Comparison of ENCODE assay signal across 8 cellular contexts in the genomic region with DNA sequence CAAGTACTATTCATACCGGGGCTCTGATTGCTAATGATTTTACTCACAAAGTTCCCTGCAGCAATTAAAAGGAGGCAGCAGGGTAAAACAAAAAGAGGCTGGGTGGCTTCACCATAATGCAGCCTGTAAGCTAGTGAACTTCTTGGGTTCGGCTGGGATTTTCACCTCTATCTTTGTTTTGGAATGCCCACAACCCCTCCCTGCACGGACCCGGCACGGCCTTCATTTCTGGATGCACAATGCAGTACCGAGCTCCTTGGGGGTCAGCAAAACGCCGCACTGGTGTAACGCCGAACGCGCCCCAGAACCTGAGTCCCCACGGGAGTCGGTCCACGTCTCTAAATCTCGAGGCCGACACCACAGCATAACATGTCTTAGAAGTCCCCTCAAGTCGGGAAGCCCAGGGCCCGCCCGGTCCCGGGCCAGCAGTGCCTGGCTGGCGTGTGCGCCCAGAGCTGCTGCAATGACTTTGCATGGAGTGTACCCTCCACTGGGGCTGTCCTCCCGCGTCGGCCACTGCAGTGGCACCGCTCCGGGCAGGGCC. TPM values are rescaled to one million over a fixed set of nuclear protein-coding genes. Genes with fewer than 3 reads are reported as not detected.
DNase-seq lines count a peak whose midpoint lies in the region; ATAC-seq and TF ChIP-seq lines count a peak whose summit lies in the region.

No MANE protein-coding gene starts in this region.

- H3K27me3 ChIP-seq in Karpas-422 (ENCODE audit: low read length) (no peaks in the 10 kb centered on the region), lung (ENCODE audit: control insufficient read depth, insufficient read depth) (no peaks in the 10 kb centered on the region), tibial artery (no peaks in the 10 kb centered on the region)

- BruUV-seq in MCF 10A (replicated peaks; lab: Mats Ljungman, UMichigan) = no TSS peak

- H3K27ac ChIP-seq in Karpas-422 (ENCODE audit: low read length) (no peak overlapping the region), lung (ENCODE audit: low read depth in 1 of 2, low read length in 1 of 2) (peak overlapping the region in 1 of 2 donors; percentile 14), tibial artery (peak overlapping the region; percentile 77 to 80)

- no peaks in the 10 kb centered on the region for H3K36me3 ChIP-seq in Karpas-422 (ENCODE audit: insufficient read depth, low read length)
- H3K36me3 ChIP-seq in lung (ENCODE audit: control insufficient read depth in 2 of 2, insufficient read depth in 2 of 2, low read length in 2 of 2) = no peaks in the 10 kb centered on the region
- no peaks in the 10 kb centered on the region for H3K36me3 ChIP-seq in tibial artery

- peaks cover 48% of the 10 kb centered on the region for H3K4me1 Mint-ChIP-seq in activated naive CD4-positive, alpha-beta T cell treated with anti-CD3 and anti-CD28 coated beads for 36 hours (ENCODE audit: low read depth)
- peaks cover 19% of the 10 kb centered on the region for H3K4me1 Mint-ChIP-seq in MCF 10A (ENCODE audit: insufficient read depth, unreplicated experiment)

- 1 to 2% methylated on average over 22 to 28 of the region's 28 CpGs for WGBS in lung, 2 donors

- DNase-seq in activated naive CD4-positive, alpha-beta T cell treated with anti-CD3 and anti-CD28 coated beads for 36 hours = no peak
- no peak for DNase-seq in activated naive CD4-positive, alpha-beta T cell (lab: John Stamatoyannopoulos, UW)
- DNase-seq in Karpas-422 (peak; percentile 55), MCF 10A (ENCODE audit: unreplicated experiment) (no peak), lung (ENCODE audit: low spot score) (no peak), tibial artery (no peak), NCI-H1694 treated with DMSO at 0.1 percent for 48 hours (lab: John Stamatoyannopoulos, UW) (no peak), SW 1271 (lab: John Stamatoyannopoulos, UW) (no peak)

- H3K27me3 Mint-ChIP-seq in activated naive CD4-positive, alpha-beta T cell treated with anti-CD3 and anti-CD28 coated beads for 36 hours (ENCODE audit: low read depth) = no peaks in the 10 kb centered on the region
- no peaks in the 10 kb centered on the region for H3K27me3 Mint-ChIP-seq in MCF 10A (ENCODE audit: insufficient read depth, unreplicated experiment)

- peaks cover 46% of the 10 kb centered on the region for H3K4me1 ChIP-seq in Karpas-422 (ENCODE audit: low read length)
- H3K4me1 ChIP-seq in lung (ENCODE audit: control insufficient read depth in 2 of 2, insufficient read depth in 2 of 2, low read length in 2 of 2) = peaks cover 2 to 8% of the 10 kb centered on the region in 2 donors
- H3K4me1 ChIP-seq in tibial artery = peaks cover 0 to 37% (median 14%) of the 10 kb centered on the region in 4 donors

- intact Hi-C loops in activated naive CD4-positive, alpha-beta T cell treated with anti-CD3 and anti-CD28 coated beads for 36 hours (cut with micrococcal nuclease) = loop anchor here (2.0 to 5.0 kb wide), 3 partner anchors 69 to 475 kb away; partner anchors contain the start of genes ACOX1 and TEN1
- intact Hi-C loops in MCF 10A (cut with micrococcal nuclease) (no loop called here), tibial artery (cut with DNase I; ENCODE audit: low total_unique reads) (no loop called here)

- TF ChIP-seq CTCF in MCF 10A (IDR thresholded peaks at IDR 0.05; ENCODE audit: unreplicated experiment) = no peak
- no peak for TF ChIP-seq CTCF in lung (IDR thresholded peaks at IDR 0.05; ENCODE audit: control extremely low read depth, extremely low read depth)
- no peak for TF ChIP-seq CTCF in tibial artery (IDR thresholded peaks at IDR 0.05)

- peaks cover 50% of the 10 kb centered on the region for H4K20me1 ChIP-seq in Karpas-422 (ENCODE audit: insufficient read depth, low read depth, low read length)

- POLR2A ChIA-PET in MCF 10A (lab: Yijun Ruan, JAX) = interaction anchor here (0.6 to 3.1 kb wide), 10 partner anchors 33 to 216 kb away, joined by 3 to 15 read pairs (median 4); partner anchors contain the start of genes PRPSAP1 and ST6GALNAC2

- H3K9ac ChIP-seq in Karpas-422 (ENCODE audit: low read length) = peak overlapping the region; percentile 90

- H2AFZ ChIP-seq in Karpas-422 (ENCODE audit: low read length) = no peak overlapping the region

- H3K4me3 ChIP-seq in Karpas-422 (ENCODE audit: low read length) = peak overlapping the region; percentile 78
- H3K4me3 ChIP-seq in lung = peak overlapping the region; percentile 90
- peak overlapping the region; percentile 76 to 85 for H3K4me3 ChIP-seq in tibial artery

- H3K79me2 ChIP-seq in Karpas-422 (ENCODE audit: low read length) = peaks cover 43% of the 10 kb centered on the region

- CTCF ChIA-PET in activated naive CD4-positive, alpha-beta T cell treated with anti-CD3 and anti-CD28 coated beads for 36 hours (lab: Charles Lee) = interaction anchor here (1.0 to 1.6 kb wide), 4 partner anchors 11 to 66 kb away, joined by 3 read pairs; no protein-coding TSS in a partner anchor
- CTCF ChIA-PET in MCF 10A (lab: Yijun Ruan, JAX) = interaction anchor here (0.6 to 1.5 kb wide), 3 partner anchors 43 to 324 kb away, joined by 3 to 5 read pairs (median 3); partner anchors contain the start of gene SPHK1

- no peaks in the 10 kb centered on the region for H3K36me3 Mint-ChIP-seq in activated naive CD4-positive, alpha-beta T cell treated with anti-CD3 and anti-CD28 coated beads for 36 hours (ENCODE audit: low read depth)
- peaks cover 6% of the 10 kb centered on the region for H3K36me3 Mint-ChIP-seq in MCF 10A (ENCODE audit: insufficient read depth, unreplicated experiment)

- no peaks in the 10 kb centered on the region for H3K9me2 ChIP-seq in Karpas-422 (replicated peaks; ENCODE audit: insufficient read depth, low read length)

- H3K9me3 ChIP-seq in Karpas-422 (ENCODE audit: low read length) (no peaks in the 10 kb centered on the region), lung (ENCODE audit: control insufficient read depth in 2 of 2, insufficient read depth in 1 of 2, low read length in 1 of 2) (no peaks in the 10 kb centered on the region), tibial artery (no peaks in the 10 kb centered on the region)

- ATAC-seq in lung (ENCODE audit: insufficient read depth, low FRiP score) = no peak

- peak overlapping the region; percentile 95 for H3K4me2 ChIP-seq in Karpas-422 (ENCODE audit: low read depth, low read length, poor library complexity, severe bottlenecking)

- H3K4me3 Mint-ChIP-seq in activated naive CD4-positive, alpha-beta T cell treated with anti-CD3 and anti-CD28 coated beads for 36 hours = peak overlapping the region; percentile 85
- peak overlapping the region; percentile 76 for H3K4me3 Mint-ChIP-seq in MCF 10A (ENCODE audit: unreplicated experiment)

- H3K27ac Mint-ChIP-seq in activated naive CD4-positive, alpha-beta T cell treated with anti-CD3 and anti-CD28 coated beads for 36 hours = no peak overlapping the region
- H3K27ac Mint-ChIP-seq in MCF 10A (ENCODE audit: low read depth, unreplicated experiment) = no peak overlapping the region

- no peaks in the 10 kb centered on the region for H3K9me3 Mint-ChIP-seq in activated naive CD4-positive, alpha-beta T cell treated with anti-CD3 and anti-CD28 coated beads for 36 hours
- no peaks in the 10 kb centered on the region for H3K9me3 Mint-ChIP-seq in MCF 10A (ENCODE audit: unreplicated experiment)

RNA-seq across cellular contexts. Expression of gene UBE2O, which starts 0.8 kb away (rescaled TPM):
- total RNA-seq in activated naive CD4-positive, alpha-beta T cell treated with anti-CD3 and anti-CD28 coated beads for 36 hours = 10 to 100 TPM; 18.8 TPM
- 10.5 and 19.9 TPM in 2 replicates for total RNA-seq in Karpas-422 (2014; rRNA removed; shearing (Covaris generic); ENCODE audit: low replicate concordance)
- total RNA-seq in MCF 10A (2022) = 16.2 and 19.5 TPM in 2 replicates
- total RNA-seq in lung = 10 to 100 TPM; 24.3 to 24.6 TPM
- polyA plus RNA-seq in lung = 10 to 100 TPM; 10.8 to 11.1 TPM

RNA-seq across cellular contexts. Expression of gene AANAT, which starts 15.2 kb away (rescaled TPM):
- total RNA-seq in activated naive CD4-positive, alpha-beta T cell treated with anti-CD3 and anti-CD28 coated beads for 36 hours = not detected
- total RNA-seq in Karpas-422 (2014; rRNA removed; shearing (Covaris generic); ENCODE audit: low replicate concordance) = not detected in 2 replicates
- total RNA-seq in MCF 10A (2022) (not detected in 2 replicates), lung (under 1 TPM in 1 of 2 donors, not detected in 1; 0.31 TPM)
- polyA plus RNA-seq in lung = under 1 TPM in 1 of 2 donors, not detected in 1; 0.10 TPM

RNA-seq across cellular contexts. Expression of gene RHBDF2, which starts 49.0 kb away (rescaled TPM):
- 10 to 100 TPM; 13.3 to 13.4 TPM for total RNA-seq in activated naive CD4-positive, alpha-beta T cell treated with anti-CD3 and anti-CD28 coated beads for 36 hours
- total RNA-seq in Karpas-422 (2014; rRNA removed; shearing (Covaris generic); ENCODE audit: low replicate concordance) = 5.1 and 5.4 TPM in 2 replicates
- total RNA-seq in MCF 10A (2022) (17.5 and 33.4 TPM in 2 replicates), lung (10 to 100 TPM; 22.7 to 56.5 TPM)
- 100 to 1,000 TPM in 1 of 2 donors, 10 to 100 TPM in 1; 20.1 to 116 TPM for polyA plus RNA-seq in lung
